ENCODE assay signal across 1 cellular context in the genomic region with DNA sequence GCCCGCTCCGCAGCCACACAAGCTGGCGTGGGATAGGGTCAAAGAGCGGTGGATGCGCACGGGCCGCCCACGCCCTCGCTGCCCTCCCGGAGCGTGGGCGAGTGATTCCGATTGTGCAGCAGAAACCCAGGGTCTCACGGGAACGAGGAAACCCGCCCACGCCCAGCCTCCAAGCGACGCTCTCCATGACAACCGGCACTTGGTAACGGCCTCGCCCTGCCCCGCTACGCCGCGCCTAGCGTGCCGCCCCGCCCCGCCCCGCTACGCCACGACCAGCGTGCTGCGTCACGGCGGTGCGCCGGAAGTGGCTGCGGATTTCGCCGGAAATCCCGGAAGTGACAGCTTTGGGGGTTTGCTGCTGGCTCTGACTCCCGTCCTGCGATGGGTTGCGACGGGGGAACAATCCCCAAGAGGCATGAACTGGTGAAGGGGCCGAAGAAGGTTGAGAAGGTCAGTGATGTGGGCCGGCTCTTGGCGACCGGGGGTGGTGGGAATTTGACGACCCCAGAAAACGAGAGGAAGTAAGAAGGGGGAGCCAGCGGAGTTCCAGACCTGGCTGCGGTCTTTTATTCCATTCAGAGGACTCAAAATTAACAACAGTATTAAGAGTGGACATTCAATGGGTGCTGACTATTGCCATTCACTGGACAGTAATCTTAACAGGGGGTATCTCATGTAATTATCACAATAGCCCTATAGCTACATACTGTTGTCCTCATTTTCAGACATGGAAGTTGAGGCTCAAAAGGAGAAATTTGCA.
A peak's percentile ranks its signal among the peaks of the same experiment; 100 is the strongest.
TF ChIP-seq lines count a peak whose summit lies in the region.

A gene with protein sequence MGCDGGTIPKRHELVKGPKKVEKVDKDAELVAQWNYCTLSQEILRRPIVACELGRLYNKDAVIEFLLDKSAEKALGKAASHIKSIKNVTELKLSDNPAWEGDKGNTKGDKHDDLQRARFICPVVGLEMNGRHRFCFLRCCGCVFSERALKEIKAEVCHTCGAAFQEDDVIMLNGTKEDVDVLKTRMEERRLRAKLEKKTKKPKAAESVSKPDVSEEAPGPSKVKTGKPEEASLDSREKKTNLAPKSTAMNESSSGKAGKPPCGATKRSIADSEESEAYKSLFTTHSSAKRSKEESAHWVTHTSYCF (plus strand): TSS at position 311 of the 760 bp plus-strand sequence. CDS start 71 bp downstream, at position 382.

TF ChIP-seq in HepG2, 621 proteins besides CTCF, POLR2A, EP300 and RAD21 (continued from another document and continues in another):
- TF ChIP-seq ZMYM3 (CRISPR knock-in tag; IDR thresholded peaks at IDR 0.05) (no peak; the same call in 1 of the 2 replicates), STAG1 (CRISPR knock-in tag; IDR thresholded peaks at IDR 0.05) (no peak), ZNF773 (CRISPR knock-in tag; IDR thresholded peaks at IDR 0.05; ENCODE audit: borderline replicate concordance) (no peak), PTBP1 (IDR thresholded peaks at IDR 0.05; ENCODE audit: low read depth, low read length, poor library complexity, severe bottlenecking) (no peak), MBNL3 (CRISPR knock-in tag; conservative IDR thresholded peaks at IDR 0.05) (no peak), PAF1 (CRISPR knock-in tag; IDR thresholded peaks at IDR 0.05) (no peak), FOXJ3 (CRISPR knock-in tag; IDR thresholded peaks at IDR 0.05; ENCODE audit: borderline replicate concordance) (peak; percentile 30; the same call in 1 of the 2 replicates), MBD4 (IDR thresholded peaks at IDR 0.05; ENCODE audit: borderline replicate concordance, low read length) (no peak), ARID4A (CRISPR knock-in tag; IDR thresholded peaks at IDR 0.05; ENCODE audit: borderline replicate concordance) (peak; percentile 100), IRX3 (CRISPR knock-in tag; IDR thresholded peaks at IDR 0.05; ENCODE audit: borderline replicate concordance, low read depth) (no peak), ZNF562 (CRISPR knock-in tag; IDR thresholded peaks at IDR 0.05; ENCODE audit: borderline replicate concordance) (no peak), ZNF724P (CRISPR knock-in tag; IDR thresholded peaks at IDR 0.05; ENCODE audit: borderline replicate concordance) (peak; percentile 92), KAT7 (CRISPR knock-in tag; IDR thresholded peaks at IDR 0.05; ENCODE audit: borderline replicate concordance) (peak; percentile 99), ZBTB1 (CRISPR knock-in tag; IDR thresholded peaks at IDR 0.05; ENCODE audit: borderline replicate concordance) (no peak), ZNF484 (CRISPR knock-in tag; IDR thresholded peaks at IDR 0.05; ENCODE audit: borderline replicate concordance, low read depth) (no peak), RERE (CRISPR knock-in tag; IDR thresholded peaks at IDR 0.05; ENCODE audit: low read depth) (no peak), HOXA5 (CRISPR knock-in tag; IDR thresholded peaks at IDR 0.05) (peak; percentile 93), MIER3 (CRISPR knock-in tag; IDR thresholded peaks at IDR 0.05; ENCODE audit: borderline replicate concordance) (peak; percentile 99; the same call in 1 of the 2 replicates), ZNF780A (CRISPR knock-in tag; IDR thresholded peaks at IDR 0.05) (peak; percentile 94), ZNF782 (CRISPR knock-in tag; IDR thresholded peaks at IDR 0.05; ENCODE audit: borderline replicate concordance) (peak; percentile 88; the same call in 1 of the 2 replicates), SMARCE1 (IDR thresholded peaks at IDR 0.05; ENCODE audit: borderline replicate concordance) (no peak), ZNF513 (CRISPR knock-in tag; conservative IDR thresholded peaks at IDR 0.05) (0 out of 2 replicates have a peak, but pooled peaks have one; percentile 57), TSC22D2 (CRISPR knock-in tag; IDR thresholded peaks at IDR 0.05; ENCODE audit: borderline replicate concordance) (peak; percentile 82; the same call in 1 of the 2 replicates), ZFYVE20 (CRISPR knock-in tag; IDR thresholded peaks at IDR 0.05; ENCODE audit: borderline replicate concordance, low read depth) (peak; percentile 66; the same call in 1 of the 2 replicates), RFX3 (CRISPR knock-in tag; IDR thresholded peaks at IDR 0.05) (peak; percentile 94), AGO1 (IDR thresholded peaks at IDR 0.05; ENCODE audit: low read depth, low read length, poor library complexity, severe bottlenecking) (peak; percentile 66), HMG20B (CRISPR knock-in tag; conservative IDR thresholded peaks at IDR 0.05) (peak; percentile 53; the same call in 1 of the 2 replicates), RBM39 (IDR thresholded peaks at IDR 0.05; ENCODE audit: low read depth, low read length, poor library complexity, severe bottlenecking) (peak; percentile 91), ZNF639 (CRISPR knock-in tag; conservative IDR thresholded peaks at IDR 0.05) (peak; percentile 93), ZNF614 (CRISPR knock-in tag; IDR thresholded peaks at IDR 0.05; ENCODE audit: borderline replicate concordance) (peak; percentile 93; the same call in 1 of the 2 replicates), SP5 (CRISPR knock-in tag; IDR thresholded peaks at IDR 0.05; ENCODE audit: borderline replicate concordance, low read depth) (peak; percentile 95), ZNF10 (CRISPR knock-in tag; IDR thresholded peaks at IDR 0.05; ENCODE audit: borderline replicate concordance, low read depth) (no peak), ZNF253 (CRISPR knock-in tag; IDR thresholded peaks at IDR 0.05; ENCODE audit: borderline replicate concordance) (no peak), ZNF441 (CRISPR knock-in tag; IDR thresholded peaks at IDR 0.05; ENCODE audit: borderline replicate concordance) (no peak; the same call in 1 of the 2 replicates), GTF2F1 (IDR thresholded peaks at IDR 0.05; ENCODE audit: low read length) (no peak)
- TF ChIP-seq, protein P1, sequence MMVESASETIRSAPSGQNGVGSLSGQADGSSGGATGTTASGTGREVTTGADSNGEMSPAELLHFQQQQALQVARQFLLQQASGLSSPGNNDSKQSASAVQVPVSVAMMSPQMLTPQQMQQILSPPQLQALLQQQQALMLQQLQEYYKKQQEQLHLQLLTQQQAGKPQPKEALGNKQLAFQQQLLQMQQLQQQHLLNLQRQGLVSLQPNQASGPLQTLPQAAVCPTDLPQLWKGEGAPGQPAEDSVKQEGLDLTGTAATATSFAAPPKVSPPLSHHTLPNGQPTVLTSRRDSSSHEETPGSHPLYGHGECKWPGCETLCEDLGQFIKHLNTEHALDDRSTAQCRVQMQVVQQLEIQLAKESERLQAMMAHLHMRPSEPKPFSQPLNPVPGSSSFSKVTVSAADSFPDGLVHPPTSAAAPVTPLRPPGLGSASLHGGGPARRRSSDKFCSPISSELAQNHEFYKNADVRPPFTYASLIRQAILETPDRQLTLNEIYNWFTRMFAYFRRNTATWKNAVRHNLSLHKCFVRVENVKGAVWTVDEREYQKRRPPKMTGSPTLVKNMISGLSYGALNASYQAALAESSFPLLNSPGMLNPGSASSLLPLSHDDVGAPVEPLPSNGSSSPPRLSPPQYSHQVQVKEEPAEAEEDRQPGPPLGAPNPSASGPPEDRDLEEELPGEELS (CRISPR knock-in tag; IDR thresholded peaks at IDR 0.05), result peak; percentile 84
- TF ChIP-seq, protein P2, sequence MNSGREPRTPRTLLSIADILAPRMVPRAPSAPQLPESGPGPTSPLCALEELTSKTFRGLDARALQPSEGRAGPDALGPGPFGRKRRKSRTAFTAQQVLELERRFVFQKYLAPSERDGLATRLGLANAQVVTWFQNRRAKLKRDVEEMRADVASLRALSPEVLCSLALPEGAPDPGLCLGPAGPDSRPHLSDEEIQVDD (CRISPR knock-in tag; IDR thresholded peaks at IDR 0.05; ENCODE audit: borderline replicate concordance), result peak; percentile 88
- TF ChIP-seq, protein P3, sequence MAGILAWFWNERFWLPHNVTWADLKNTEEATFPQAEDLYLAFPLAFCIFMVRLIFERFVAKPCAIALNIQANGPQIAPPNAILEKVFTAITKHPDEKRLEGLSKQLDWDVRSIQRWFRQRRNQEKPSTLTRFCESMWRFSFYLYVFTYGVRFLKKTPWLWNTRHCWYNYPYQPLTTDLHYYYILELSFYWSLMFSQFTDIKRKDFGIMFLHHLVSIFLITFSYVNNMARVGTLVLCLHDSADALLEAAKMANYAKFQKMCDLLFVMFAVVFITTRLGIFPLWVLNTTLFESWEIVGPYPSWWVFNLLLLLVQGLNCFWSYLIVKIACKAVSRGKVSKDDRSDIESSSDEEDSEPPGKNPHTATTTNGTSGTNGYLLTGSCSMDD (CRISPR knock-in tag; IDR thresholded peaks at IDR 0.05), result no peak; the same call in 1 of the 2 replicates
